In the genomic region with DNA sequence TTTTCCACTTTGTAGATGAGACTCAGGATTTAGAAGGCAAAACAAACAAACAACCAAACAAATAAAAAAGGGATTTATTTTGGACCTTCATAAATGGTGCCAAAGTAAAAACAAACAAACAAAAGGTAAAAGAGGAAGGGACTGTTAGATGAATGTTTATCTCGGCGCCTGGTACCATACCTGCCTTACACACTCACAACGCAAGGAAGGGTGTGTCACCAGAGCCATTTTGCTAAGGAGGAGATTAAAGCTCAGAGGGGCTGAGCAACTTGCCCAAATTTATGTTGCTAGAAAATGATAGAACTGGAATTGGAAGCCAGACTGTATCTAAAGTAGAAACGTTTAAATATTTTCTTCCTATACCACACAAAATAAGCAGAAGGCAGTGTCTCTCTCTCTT, we compare ENCODE assay signal across 10 cellular contexts. TPM values are rescaled to one million over a fixed set of nuclear protein-coding genes. Genes with fewer than 3 reads are reported as not detected.
A peak's percentile ranks its signal among the peaks of the same experiment; 100 is the strongest.
DNase-seq lines count a peak whose midpoint lies in the region; ATAC-seq and TF ChIP-seq lines count a peak whose summit lies in the region.
"Had no signal": no experiment of that assay in that cellular context is flagged by ENCODE, and none has a peak within 500 bp of the region (broad histone marks: within the 10 kb centered on the region; RNA-seq: fewer than 3 reads in every experiment).

No MANE protein-coding gene starts in this region.

- H3K27ac ChIP-seq in BLaER1 = no peak overlapping the region
- no peak overlapping the region for H3K27ac ChIP-seq in prostate gland
- H3K27ac ChIP-seq: epithelial cell of prostate had no signal

- H3K27me3 ChIP-seq in BLaER1 (no peaks in the 10 kb centered on the region), prostate gland (replicated peaks; ENCODE audit: insufficient read depth) (no peaks in the 10 kb centered on the region)

- H3K27me3 Mint-ChIP-seq in naive B cell = peaks cover 0 to 4% (median 0%) of the 10 kb centered on the region in 3 donors

- no peak overlapping the region for H3K9ac ChIP-seq in BLaER1

- in situ Hi-C loops in astrocyte of the spinal cord (cut with HindIII; ENCODE audit: low sequenced_read_pairs) = no loop called here

- intact Hi-C loops in prostate gland (cut with DNase I) = loop anchor here (10.0 kb wide), 1 partner anchor 1338 kb away; no protein-coding TSS in a partner anchor

- H3K9me3 Mint-ChIP-seq in naive B cell = no peaks in the 10 kb centered on the region

- H3K36me3 ChIP-seq in BLaER1 = no peaks in the 10 kb centered on the region
- H3K36me3 ChIP-seq in prostate gland = no peaks in the 10 kb centered on the region

- 39% methylated on average over 4 of the region's 4 CpGs for WGBS in prostate gland

- H3K9me3 ChIP-seq in BLaER1 = no peaks in the 10 kb centered on the region
- H3K9me3 ChIP-seq in prostate gland = no peaks in the 10 kb centered on the region
- H3K9me3 ChIP-seq: mucosa of descending colon had no signal

- H4K20me1 ChIP-seq in BLaER1 = no peaks in the 10 kb centered on the region

- H3K4me3 ChIP-seq in BLaER1 (no peak overlapping the region), astrocyte of the spinal cord (ENCODE audit: low read depth, low read length) (peak overlapping the region; percentile 27), prostate gland (no peak overlapping the region)
- H3K4me3 ChIP-seq: mucosa of descending colon had no signal

- no peak for TF ChIP-seq CTCF in astrocyte of the spinal cord (IDR thresholded peaks at IDR 0.05; ENCODE audit: low read depth, low read length)
- TF ChIP-seq CTCF in prostate gland (IDR thresholded peaks at IDR 0.05) = no peak

- no peak for TF ChIP-seq POLR2A in prostate gland (IDR thresholded peaks at IDR 0.05)

- H3K4me1 ChIP-seq in BLaER1 = no peaks in the 10 kb centered on the region
- H3K4me1 ChIP-seq in prostate gland (replicated peaks) = no peaks in the 10 kb centered on the region

- peak overlapping the region; percentile 54 to 88 (median 73) for H3K4me3 Mint-ChIP-seq in naive B cell

- H3K36me3 Mint-ChIP-seq in naive B cell = no peaks in the 10 kb centered on the region

- peak overlapping the region; percentile 27 for H3K4me2 ChIP-seq in BLaER1

- DNase-seq in astrocyte of the spinal cord (ENCODE audit: low read depth, low spot score) (no peak), naive B cell (no peak), UCSD-AML1 (lab: John Stamatoyannopoulos, UW; ENCODE audit: unreplicated experiment) (no peak), prostate gland (ENCODE audit: low spot score) (no peak), H4 (ENCODE audit: low spot score) (no peak)
- DNase-seq in NK-92 treated with Interleukin-12 subunit alpha and Interleukin-12 subunit beta, amount 100 ng/mL, for 24 hours (lab: John Stamatoyannopoulos, UW) = no peak

- ATAC-seq in HG03342 (IDR thresholded peaks at IDR 0.05; ENCODE audit: unreplicated experiment) (peak; percentile 10), naive B cell (ENCODE audit: low read depth in 2 of 2) (no peak)

- H3K4me1 Mint-ChIP-seq in naive B cell = peaks cover 14 to 17% (median 14%) of the 10 kb centered on the region in 3 donors

- peak overlapping the region in 1 of 6 donors; percentile 74 for H3K27ac Mint-ChIP-seq in naive B cell

RNA-seq across cellular contexts. Expression of a gene that starts 29.5 kb away (rescaled TPM):
- polyA plus RNA-seq in naive B cell (ENCODE audit: low read depth in 6 of 6) = 10 to 100 TPM in 1 of 6 donors, 1 to 10 TPM in 5; 2.5 to 10.2 (median 3.9) TPM
- 10 to 100 TPM; 27.7 to 73.6 TPM for total RNA-seq in prostate gland
- total RNA-seq in H4 (2014; rRNA removed; shearing (Covaris generic)) = 9.2 and 14.3 TPM in 2 replicates
